ENCODE assay signal across 19 cellular contexts in the genomic region with DNA sequence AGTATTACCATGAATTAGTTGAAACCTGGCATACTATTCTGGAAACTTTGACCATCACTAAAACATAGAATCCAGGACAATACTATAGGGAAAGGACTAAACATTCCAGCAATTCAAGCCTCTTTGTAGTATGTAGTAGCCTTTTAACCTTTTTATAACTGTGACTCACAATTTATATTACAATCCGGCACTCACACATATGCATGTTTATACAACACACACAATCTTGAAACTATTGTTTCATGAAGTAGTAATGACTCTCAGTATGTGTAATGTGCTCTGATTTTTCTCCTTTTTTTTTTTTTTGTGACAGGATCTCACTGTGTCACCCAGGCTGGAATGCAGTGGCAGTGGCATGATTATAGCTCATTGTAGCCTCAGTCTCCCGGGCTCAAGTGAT.
A peak's percentile ranks its signal among the peaks of the same experiment; 100 is the strongest.
DNase-seq lines count a peak whose midpoint lies in the region; ATAC-seq and TF ChIP-seq lines count a peak whose summit lies in the region.
"Had no signal": no experiment of that assay in that cellular context is flagged by ENCODE, and none has a peak within 500 bp of the region (broad histone marks: within the 10 kb centered on the region; RNA-seq: fewer than 3 reads in every experiment).

No MANE protein-coding gene starts in this region.

- H3K4ac ChIP-seq in mesenchymal stem cell (ENCODE audit: low read depth in 1 of 2, low read length in 2 of 2) = no peak overlapping the region

- 100% methylated on average over 1 of the region's 2 CpGs for WGBS in mesenchymal stem cell

- no peak overlapping the region for H3K4me3 ChIP-seq in adipocyte (ENCODE audit: low read length)
- no peak overlapping the region for H3K4me3 ChIP-seq in mesenchymal stem cell (ENCODE audit: insufficient read depth in 1 of 2, low read depth in 1 of 2, low read length in 2 of 2)
- H3K4me3 ChIP-seq: skin epidermis, tibial nerve had no signal

- H3K4me3 Mint-ChIP-seq in CD4-positive, alpha-beta T cell = no peak overlapping the region
- H3K4me3 Mint-ChIP-seq: activated CD4-positive, alpha-beta memory T cell treated with anti-CD3 and anti-CD28 coated beads, Interleukin-2, amount 10 ng/mL, durations not matched to agents 7 days and 5 days; activated naive CD4-positive, alpha-beta T cell treated with anti-CD3 and anti-CD28 coated beads for 36 hours; CD8-positive, alpha-beta memory T cell; WTC11 had no signal

- CTCF ChIA-PET in CD4-positive, alpha-beta T cell (lab: Charles Lee) = no interaction called here

- no peak overlapping the region for H2BK120ac ChIP-seq in mesenchymal stem cell (ENCODE audit: low read depth, low read length)

- H2BK12ac ChIP-seq in mesenchymal stem cell (ENCODE audit: low read length in 2 of 2) = no peak overlapping the region

- no peaks in the 10 kb centered on the region for H3K27me3 Mint-ChIP-seq in CD4-positive, alpha-beta T cell
- H3K27me3 Mint-ChIP-seq: activated CD4-positive, alpha-beta memory T cell treated with anti-CD3 and anti-CD28 coated beads, Interleukin-2, amount 10 ng/mL, durations not matched to agents 7 days and 5 days; CD8-positive, alpha-beta memory T cell had no signal

- H3K9me3 Mint-ChIP-seq in CD4-positive, alpha-beta T cell = no peaks in the 10 kb centered on the region
- H3K9me3 Mint-ChIP-seq: activated CD4-positive, alpha-beta memory T cell treated with anti-CD3 and anti-CD28 coated beads, Interleukin-2, amount 10 ng/mL, durations not matched to agents 7 days and 5 days; activated naive CD4-positive, alpha-beta T cell treated with anti-CD3 and anti-CD28 coated beads for 36 hours; CD8-positive, alpha-beta memory T cell; WTC11 had no signal

- no peak overlapping the region for H4K91ac ChIP-seq in mesenchymal stem cell (ENCODE audit: low read length)

- H2BK5ac ChIP-seq in mesenchymal stem cell (ENCODE audit: low read depth, low read length, poor library complexity, severe bottlenecking) = no peak overlapping the region

- no peak for TF ChIP-seq CTCF in CD4-positive, alpha-beta T cell (IDR thresholded peaks at IDR 0.05)

- H3K9ac ChIP-seq in adipocyte (ENCODE audit: low read length) = no peak overlapping the region
- H3K9ac ChIP-seq in mesenchymal stem cell (ENCODE audit: low read length) = no peak overlapping the region

- H3K36me3 ChIP-seq in adipocyte (ENCODE audit: control insufficient read depth, insufficient read depth, low read length, severe bottlenecking) = peaks cover 60% of the 10 kb centered on the region
- peaks cover 3 to 62% of the 10 kb centered on the region in 2 experiments for H3K36me3 ChIP-seq in mesenchymal stem cell (ENCODE audit: control insufficient read depth in 1 of 2, insufficient read depth in 2 of 2, low read depth in 1 of 2, low read length in 2 of 2)

- no peak overlapping the region for H2AK5ac ChIP-seq in mesenchymal stem cell (ENCODE audit: low read length, severe bottlenecking)

- POLR2A ChIA-PET in CD4-positive, alpha-beta T cell (lab: Charles Lee) = no interaction called here

- H3K27ac ChIP-seq in mesenchymal stem cell (ENCODE audit: low read length, poor library complexity, severe bottlenecking) = no peak overlapping the region
- no peak overlapping the region for H3K27ac ChIP-seq in CD4-positive, alpha-beta T cell (ENCODE audit: low read depth, low read length)
- H3K27ac ChIP-seq: skin epidermis, tibial nerve had no signal

- no peak overlapping the region for H3K4me2 ChIP-seq in mesenchymal stem cell (ENCODE audit: low read length, poor library complexity, severe bottlenecking)

- H3K27me3 ChIP-seq in adipocyte (replicated peaks; ENCODE audit: control insufficient read depth, insufficient read depth, low read length) (no peaks in the 10 kb centered on the region), mesenchymal stem cell (ENCODE audit: control insufficient read depth in 1 of 2, insufficient read depth in 1 of 2, low read length in 2 of 2) (no peaks in the 10 kb centered on the region)
- no peaks in the 10 kb centered on the region for H3K27me3 ChIP-seq in CD4-positive, alpha-beta T cell (ENCODE audit: control insufficient read depth, insufficient read depth, low read length)
- H3K27me3 ChIP-seq: tibial nerve had no signal

- peaks cover 75% of the 10 kb centered on the region for H3K36me3 Mint-ChIP-seq in CD4-positive, alpha-beta T cell (ENCODE audit: low read depth)

- peak; percentile 0 for DNase-seq in GM04504 (ENCODE audit: low read depth)
- DNase-seq in adipocyte (ENCODE audit: low read depth) = peak; percentile 10
- peak; percentile 25 for DNase-seq in mesenchymal stem cell
- no peak for DNase-seq in CD4-positive, alpha-beta T cell
- no peak for DNase-seq in Right ventricle myocardium superior
- DNase-seq in NCI-H2171 (lab: John Stamatoyannopoulos, UW) = no peak
- DNase-seq: activated CD4-positive, alpha-beta memory T cell treated with anti-CD3 and anti-CD28 coated beads, Interleukin-2, amount 10 ng/mL, durations not matched to agents 7 days and 5 days; activated naive CD4-positive, alpha-beta T cell treated with anti-CD3 and anti-CD28 coated beads for 36 hours; aorta; CD8-positive, alpha-beta memory T cell; DMS79; NCI-H524 treated with DMSO at 0.1 percent for 48 hours; stimulated activated naive CD8-positive, alpha-beta T cell treated with anti-CD3 and anti-CD28 coated beads, Interleukin-15, Interleukin-2, amounts not matched to agents 100 U/mL and 50 U/mL, for 24 hours; T-helper 9 cell had no signal

- H3K9me3 ChIP-seq in adipocyte (ENCODE audit: control insufficient read depth, low read length) (no peaks in the 10 kb centered on the region), mesenchymal stem cell (ENCODE audit: control insufficient read depth, low read length) (no peaks in the 10 kb centered on the region)
- H3K9me3 ChIP-seq in CD4-positive, alpha-beta T cell (ENCODE audit: control insufficient read depth, low read length) = no peaks in the 10 kb centered on the region
- H3K9me3 ChIP-seq: tibial nerve had no signal

- intact Hi-C loops in CD4-positive, alpha-beta T cell (cut with DNase I, micrococcal nuclease) = no loop called here
- intact Hi-C loops in Right ventricle myocardium superior (cut with DNase I) = no loop called here

- H3K14ac ChIP-seq in mesenchymal stem cell (ENCODE audit: low read length in 2 of 2) = no peak overlapping the region

- H2BK15ac ChIP-seq in mesenchymal stem cell (ENCODE audit: low read depth, poor library complexity, severe bottlenecking) = no peak overlapping the region

- H3K79me1 ChIP-seq in mesenchymal stem cell (replicated peaks; ENCODE audit: low read length, poor library complexity, severe bottlenecking) = peaks cover 14% of the 10 kb centered on the region

- no peak overlapping the region for H2AFZ ChIP-seq in mesenchymal stem cell (ENCODE audit: low read depth, low read length)

- H3K23ac ChIP-seq in mesenchymal stem cell (ENCODE audit: low read length in 2 of 2) = no peak overlapping the region

- H3K4me1 ChIP-seq in adipocyte (ENCODE audit: control insufficient read depth, insufficient read depth, low read length) (no peaks in the 10 kb centered on the region), mesenchymal stem cell (ENCODE audit: control insufficient read depth, insufficient read depth, low read depth, low read length) (no peaks in the 10 kb centered on the region)
- H3K4me1 ChIP-seq: tibial nerve had no signal

- ATAC-seq in esophagus mucosa = peak; percentile 74
- no peak for ATAC-seq in CD4-positive, alpha-beta T cell (ENCODE audit: poor library complexity)
- no peak for ATAC-seq in HG03025 (IDR thresholded peaks at IDR 0.05; ENCODE audit: low FRiP score, unreplicated experiment)
- no peak for ATAC-seq in Right ventricle myocardium superior (ENCODE audit: poor library complexity)
- ATAC-seq: stimulated activated naive CD8-positive, alpha-beta T cell treated with anti-CD3 and anti-CD28 coated beads, Interleukin-15, Interleukin-2, amounts not matched to agents 100 U/mL and 50 U/mL, for 24 hours; WTC11 had no signal

- no peak overlapping the region for H3K18ac ChIP-seq in mesenchymal stem cell (ENCODE audit: low read depth in 1 of 2, low read length in 2 of 2)

- no peak overlapping the region for H4K8ac ChIP-seq in mesenchymal stem cell (ENCODE audit: low read length)

- H3K4me1 Mint-ChIP-seq in CD4-positive, alpha-beta T cell (ENCODE audit: low read depth) = peaks cover 5% of the 10 kb centered on the region
- H3K4me1 Mint-ChIP-seq: activated CD4-positive, alpha-beta memory T cell treated with anti-CD3 and anti-CD28 coated beads, Interleukin-2, amount 10 ng/mL, durations not matched to agents 7 days and 5 days; WTC11 had no signal

- no peak overlapping the region for H3K27ac Mint-ChIP-seq in CD4-positive, alpha-beta T cell
- H3K27ac Mint-ChIP-seq: activated CD4-positive, alpha-beta memory T cell treated with anti-CD3 and anti-CD28 coated beads, Interleukin-2, amount 10 ng/mL, durations not matched to agents 7 days and 5 days; activated naive CD4-positive, alpha-beta T cell treated with anti-CD3 and anti-CD28 coated beads for 36 hours; WTC11 had no signal

Comparison
In these comparisons a context has a peak if more than half of its experiments do, and no peak if none do; other contexts are left out.
1. DNase-seq: peak in GM04504 (single experiment), adipocyte (single experiment) and mesenchymal stem cell (single experiment); none in CD4-positive, alpha-beta T cell (0 of 10), Right ventricle myocardium superior (single experiment) and NCI-H2171 (single experiment).